ENCODE assay signal across 24 cellular contexts in genomic region chr7:37089972-37090371, GRCh38.
DNase-seq lines count a peak whose midpoint lies in the region; ATAC-seq and TF ChIP-seq lines count a peak whose summit lies in the region.
"Had no signal": no experiment of that assay in that cellular context is flagged by ENCODE, and none has a peak within 500 bp of the region (broad histone marks: within the 10 kb centered on the region; RNA-seq: fewer than 3 reads in every experiment).

No MANE protein-coding gene starts in this region.

- intact Hi-C loops in tibial artery (cut with DNase I; ENCODE audit: low total_unique reads) = no loop called here
- intact Hi-C loops in ascending aorta (cut with DNase I) = no loop called here

- H3K9me3 Mint-ChIP-seq in activated naive CD8-positive, alpha-beta T cell treated with anti-CD3 and anti-CD28 coated beads for 36 hours = peaks cover 11% of the 10 kb centered on the region
- H3K9me3 Mint-ChIP-seq in activated naive CD8-positive, alpha-beta T cell treated with anti-CD3 and anti-CD28 coated beads, Interleukin-2, amount 50 U/mL, for 24 hours = peaks cover 12% of the 10 kb centered on the region
- peaks cover 3% of the 10 kb centered on the region for H3K9me3 Mint-ChIP-seq in stimulated activated effector memory CD8-positive, alpha-beta T cell treated with anti-CD3 and anti-CD28 coated beads, Interleukin-12 subunit alpha, Interleukin-12 subunit beta, amount 100 ng/mL, for 72 hours

- H3K4me1 Mint-ChIP-seq in activated naive CD8-positive, alpha-beta T cell treated with anti-CD3 and anti-CD28 coated beads for 36 hours = peaks cover 8% of the 10 kb centered on the region
- H3K4me1 Mint-ChIP-seq in activated naive CD8-positive, alpha-beta T cell treated with anti-CD3 and anti-CD28 coated beads, Interleukin-2, amount 50 U/mL, for 24 hours = peaks cover 20% of the 10 kb centered on the region
- peaks cover 34% of the 10 kb centered on the region for H3K4me1 Mint-ChIP-seq in stimulated activated effector memory CD8-positive, alpha-beta T cell treated with anti-CD3 and anti-CD28 coated beads, Interleukin-12 subunit alpha, Interleukin-12 subunit beta, amount 100 ng/mL, for 72 hours

- ATAC-seq in activated naive CD8-positive, alpha-beta T cell treated with anti-CD3 and anti-CD28 coated beads, Interleukin-2, amount 50 U/mL, for 24 hours = no peak
- no peak for ATAC-seq in stimulated activated effector memory CD8-positive, alpha-beta T cell treated with anti-CD3 and anti-CD28 coated beads, Interleukin-12 subunit alpha, Interleukin-12 subunit beta, amount 100 ng/mL, for 72 hours
- ATAC-seq: activated CD4-positive, CD25-positive, alpha-beta regulatory T cell treated with anti-CD3 and anti-CD28 coated beads, Interleukin-2, amount 50 U/mL, for 24 hours; GM12878; stimulated activated memory B cell treated with anti-CD40 and anti-IgM and Interleukin-4, amounts not matched to agents 10 μg/mL and 1 μg/mL and 100 μg/mL, for 72 hours had no signal

- peaks cover 65% of the 10 kb centered on the region for H3K36me3 Mint-ChIP-seq in activated naive CD8-positive, alpha-beta T cell treated with anti-CD3 and anti-CD28 coated beads for 36 hours
- peaks cover 61% of the 10 kb centered on the region for H3K36me3 Mint-ChIP-seq in activated naive CD8-positive, alpha-beta T cell treated with anti-CD3 and anti-CD28 coated beads, Interleukin-2, amount 50 U/mL, for 24 hours (ENCODE audit: low read depth)
- H3K36me3 Mint-ChIP-seq in stimulated activated effector memory CD8-positive, alpha-beta T cell treated with anti-CD3 and anti-CD28 coated beads, Interleukin-12 subunit alpha, Interleukin-12 subunit beta, amount 100 ng/mL, for 72 hours = peaks cover 34% of the 10 kb centered on the region

- no peaks in the 10 kb centered on the region for H3K27me3 ChIP-seq in tibial artery
- no peaks in the 10 kb centered on the region for H3K27me3 ChIP-seq in ascending aorta

- no peaks in the 10 kb centered on the region for H3K9me3 ChIP-seq in tibial artery
- no peaks in the 10 kb centered on the region for H3K9me3 ChIP-seq in ascending aorta

- TF ChIP-seq CTCF in choroid plexus epithelial cell (conservative IDR thresholded peaks at IDR 0.05; ENCODE audit: low read depth, low read length) = no peak
- no peak for TF ChIP-seq CTCF in tibial artery (IDR thresholded peaks at IDR 0.05)
- TF ChIP-seq CTCF in ascending aorta (IDR thresholded peaks at IDR 0.05) = no peak

- H3K27ac Mint-ChIP-seq in activated naive CD8-positive, alpha-beta T cell treated with anti-CD3 and anti-CD28 coated beads for 36 hours = no peak overlapping the region
- H3K27ac Mint-ChIP-seq in activated naive CD8-positive, alpha-beta T cell treated with anti-CD3 and anti-CD28 coated beads, Interleukin-2, amount 50 U/mL, for 24 hours = no peak overlapping the region
- H3K27ac Mint-ChIP-seq in stimulated activated effector memory CD8-positive, alpha-beta T cell treated with anti-CD3 and anti-CD28 coated beads, Interleukin-12 subunit alpha, Interleukin-12 subunit beta, amount 100 ng/mL, for 72 hours = no peak overlapping the region
- H3K27ac Mint-ChIP-seq: stimulated activated memory B cell treated with anti-CD40 and anti-IgM and Interleukin-4, amounts not matched to agents 10 μg/mL and 1 μg/mL and 100 μg/mL, for 72 hours had no signal

- no peaks in the 10 kb centered on the region for H3K27me3 Mint-ChIP-seq in activated naive CD8-positive, alpha-beta T cell treated with anti-CD3 and anti-CD28 coated beads for 36 hours
- no peaks in the 10 kb centered on the region for H3K27me3 Mint-ChIP-seq in activated naive CD8-positive, alpha-beta T cell treated with anti-CD3 and anti-CD28 coated beads, Interleukin-2, amount 50 U/mL, for 24 hours
- H3K27me3 Mint-ChIP-seq: stimulated activated memory B cell treated with anti-CD40 and anti-IgM and Interleukin-4, amounts not matched to agents 10 μg/mL and 1 μg/mL and 100 μg/mL, for 72 hours had no signal

- H3K4me3 ChIP-seq in choroid plexus epithelial cell (ENCODE audit: low read depth, low read length) (no peak overlapping the region), tibial artery (no peak overlapping the region), ascending aorta (no peak overlapping the region)
- H3K4me3 ChIP-seq: GM12878 had no signal

- H3K4me1 ChIP-seq in tibial artery (peaks cover 0 to 13% (median 10%) of the 10 kb centered on the region in 4 donors), ascending aorta (peaks cover 0 to 4% of the 10 kb centered on the region in 2 donors)

- H3K36me3 ChIP-seq in tibial artery = no peaks in the 10 kb centered on the region
- no peaks in the 10 kb centered on the region for H3K36me3 ChIP-seq in ascending aorta

- H3K27ac ChIP-seq in tibial artery (peak overlapping the region; percentile 40 to 60), ascending aorta (peak overlapping the region in 1 of 2 donors; percentile 22)
- H3K27ac ChIP-seq: 22Rv1 had no signal

- H3K4me3 Mint-ChIP-seq in activated naive CD8-positive, alpha-beta T cell treated with anti-CD3 and anti-CD28 coated beads for 36 hours = peak overlapping the region; percentile 30
- H3K4me3 Mint-ChIP-seq in activated naive CD8-positive, alpha-beta T cell treated with anti-CD3 and anti-CD28 coated beads, Interleukin-2, amount 50 U/mL, for 24 hours = no peak overlapping the region
- no peak overlapping the region for H3K4me3 Mint-ChIP-seq in stimulated activated effector memory CD8-positive, alpha-beta T cell treated with anti-CD3 and anti-CD28 coated beads, Interleukin-12 subunit alpha, Interleukin-12 subunit beta, amount 100 ng/mL, for 72 hours
- H3K4me3 Mint-ChIP-seq: stimulated activated memory B cell treated with anti-CD40 and anti-IgM and Interleukin-4, amounts not matched to agents 10 μg/mL and 1 μg/mL and 100 μg/mL, for 72 hours had no signal

- no peak for DNase-seq in activated naive CD8-positive, alpha-beta T cell treated with anti-CD3 and anti-CD28 coated beads for 36 hours
- DNase-seq in activated naive CD8-positive, alpha-beta T cell treated with anti-CD3 and anti-CD28 coated beads, Interleukin-2, amount 50 U/mL, for 24 hours = no peak
- DNase-seq in choroid plexus epithelial cell (ENCODE audit: low read depth) (peak; percentile 26), kidney tubule cell (ENCODE audit: low spot score) (peak; percentile 31), tibial artery (no peak), HUDEP-2 (lab: John Stamatoyannopoulos, UW; ENCODE audit: unreplicated experiment in 76 of 76) (no peak), ascending aorta (ENCODE audit: low spot score in 2 of 2) (no peak)
- DNase-seq in stimulated activated effector memory CD8-positive, alpha-beta T cell treated with anti-CD3 and anti-CD28 coated beads, Interleukin-12 subunit alpha, Interleukin-12 subunit beta, amount 100 ng/mL, for 72 hours (ENCODE audit: low spot score in 2 of 2) = no peak
- DNase-seq: activated gamma-delta T cell treated with Interleukin-2 at 50 U/mL for 16 hours; activated T-cell treated with anti-CD3 and anti-CD28 coated beads, Interleukin-2, amount 50 U/mL, for 1 hour; AML-193; erythroblast; glutamatergic neuron; left cardiac atrium; NCI-H1048; NCI-H187; NCI-H2227 treated with DMSO at 0.1 percent for 48 hours; NCI-H748 treated with DMSO at 0.1 percent for 48 hours; SHP77; stimulated activated CD4-positive, alpha-beta T cell treated with anti-CD3 and anti-CD28 coated beads, Interleukin-2, amount 100 ng/mL, for 24 hours had no signal

Comparison
In these comparisons a context has a peak if more than half of its experiments do, and no peak if none do; other contexts are left out.
1. DNase-seq: peak in choroid plexus epithelial cell (single experiment) and kidney tubule cell (single experiment); none in activated naive CD8-positive, alpha-beta T cell treated with anti-CD3 and anti-CD28 coated beads for 36 hours (single experiment), activated naive CD8-positive, alpha-beta T cell treated with anti-CD3 and anti-CD28 coated beads, Interleukin-2, amount 50 U/mL, for 24 hours (single experiment), tibial artery (0 of 2), stimulated activated effector memory CD8-positive, alpha-beta T cell treated with anti-CD3 and anti-CD28 coated beads, Interleukin-12 subunit alpha, Interleukin-12 subunit beta, amount 100 ng/mL, for 72 hours (0 of 2), HUDEP-2 (0 of 76) and ascending aorta (0 of 2).